ENCODE assay signal across 1 cellular context in genomic region chr2:180196419-180196977, GRCh38.
TF ChIP-seq lines count a peak whose summit lies in the region.

No MANE protein-coding gene starts in this region.

TF ChIP-seq in GM23338, 12 proteins besides CTCF, POLR2A, EP300 and RAD21:
- TF ChIP-seq, protein P1, sequence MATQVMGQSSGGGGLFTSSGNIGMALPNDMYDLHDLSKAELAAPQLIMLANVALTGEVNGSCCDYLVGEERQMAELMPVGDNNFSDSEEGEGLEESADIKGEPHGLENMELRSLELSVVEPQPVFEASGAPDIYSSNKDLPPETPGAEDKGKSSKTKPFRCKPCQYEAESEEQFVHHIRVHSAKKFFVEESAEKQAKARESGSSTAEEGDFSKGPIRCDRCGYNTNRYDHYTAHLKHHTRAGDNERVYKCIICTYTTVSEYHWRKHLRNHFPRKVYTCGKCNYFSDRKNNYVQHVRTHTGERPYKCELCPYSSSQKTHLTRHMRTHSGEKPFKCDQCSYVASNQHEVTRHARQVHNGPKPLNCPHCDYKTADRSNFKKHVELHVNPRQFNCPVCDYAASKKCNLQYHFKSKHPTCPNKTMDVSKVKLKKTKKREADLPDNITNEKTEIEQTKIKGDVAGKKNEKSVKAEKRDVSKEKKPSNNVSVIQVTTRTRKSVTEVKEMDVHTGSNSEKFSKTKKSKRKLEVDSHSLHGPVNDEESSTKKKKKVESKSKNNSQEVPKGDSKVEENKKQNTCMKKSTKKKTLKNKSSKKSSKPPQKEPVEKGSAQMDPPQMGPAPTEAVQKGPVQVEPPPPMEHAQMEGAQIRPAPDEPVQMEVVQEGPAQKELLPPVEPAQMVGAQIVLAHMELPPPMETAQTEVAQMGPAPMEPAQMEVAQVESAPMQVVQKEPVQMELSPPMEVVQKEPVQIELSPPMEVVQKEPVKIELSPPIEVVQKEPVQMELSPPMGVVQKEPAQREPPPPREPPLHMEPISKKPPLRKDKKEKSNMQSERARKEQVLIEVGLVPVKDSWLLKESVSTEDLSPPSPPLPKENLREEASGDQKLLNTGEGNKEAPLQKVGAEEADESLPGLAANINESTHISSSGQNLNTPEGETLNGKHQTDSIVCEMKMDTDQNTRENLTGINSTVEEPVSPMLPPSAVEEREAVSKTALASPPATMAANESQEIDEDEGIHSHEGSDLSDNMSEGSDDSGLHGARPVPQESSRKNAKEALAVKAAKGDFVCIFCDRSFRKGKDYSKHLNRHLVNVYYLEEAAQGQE (IDR thresholded peaks at IDR 0.05; ENCODE audit: unreplicated experiment): no peak
- TF ChIP-seq STAT1 (IDR thresholded peaks at IDR 0.05; ENCODE audit: unreplicated experiment) (no peak), EZH2phosphoT487 (IDR thresholded peaks at IDR 0.05; ENCODE audit: unreplicated experiment) (no peak), ZNF331 (CRISPR knock-in tag; IDR thresholded peaks at IDR 0.05; ENCODE audit: low read depth) (no peak), POLR2AphosphoS5 (IDR thresholded peaks at IDR 0.05; ENCODE audit: low read depth) (no peak), CREB1 (CRISPR knock-in tag; IDR thresholded peaks at IDR 0.05; ENCODE audit: low read depth) (no peak), ZNF114 (CRISPR knock-in tag; IDR thresholded peaks at IDR 0.05) (no peak), JUNB (IDR thresholded peaks at IDR 0.05; ENCODE audit: unreplicated experiment) (no peak), NANOG (IDR thresholded peaks at IDR 0.05; ENCODE audit: borderline replicate concordance) (peak; percentile 56), EZH2 (IDR thresholded peaks at IDR 0.05; ENCODE audit: low read depth, unreplicated experiment) (no peak)
- TF ChIP-seq, protein P2, sequence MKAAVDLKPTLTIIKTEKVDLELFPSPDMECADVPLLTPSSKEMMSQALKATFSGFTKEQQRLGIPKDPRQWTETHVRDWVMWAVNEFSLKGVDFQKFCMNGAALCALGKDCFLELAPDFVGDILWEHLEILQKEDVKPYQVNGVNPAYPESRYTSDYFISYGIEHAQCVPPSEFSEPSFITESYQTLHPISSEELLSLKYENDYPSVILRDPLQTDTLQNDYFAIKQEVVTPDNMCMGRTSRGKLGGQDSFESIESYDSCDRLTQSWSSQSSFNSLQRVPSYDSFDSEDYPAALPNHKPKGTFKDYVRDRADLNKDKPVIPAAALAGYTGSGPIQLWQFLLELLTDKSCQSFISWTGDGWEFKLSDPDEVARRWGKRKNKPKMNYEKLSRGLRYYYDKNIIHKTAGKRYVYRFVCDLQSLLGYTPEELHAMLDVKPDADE (IDR thresholded peaks at IDR 0.05): no peak
- TF ChIP-seq, protein P3, sequence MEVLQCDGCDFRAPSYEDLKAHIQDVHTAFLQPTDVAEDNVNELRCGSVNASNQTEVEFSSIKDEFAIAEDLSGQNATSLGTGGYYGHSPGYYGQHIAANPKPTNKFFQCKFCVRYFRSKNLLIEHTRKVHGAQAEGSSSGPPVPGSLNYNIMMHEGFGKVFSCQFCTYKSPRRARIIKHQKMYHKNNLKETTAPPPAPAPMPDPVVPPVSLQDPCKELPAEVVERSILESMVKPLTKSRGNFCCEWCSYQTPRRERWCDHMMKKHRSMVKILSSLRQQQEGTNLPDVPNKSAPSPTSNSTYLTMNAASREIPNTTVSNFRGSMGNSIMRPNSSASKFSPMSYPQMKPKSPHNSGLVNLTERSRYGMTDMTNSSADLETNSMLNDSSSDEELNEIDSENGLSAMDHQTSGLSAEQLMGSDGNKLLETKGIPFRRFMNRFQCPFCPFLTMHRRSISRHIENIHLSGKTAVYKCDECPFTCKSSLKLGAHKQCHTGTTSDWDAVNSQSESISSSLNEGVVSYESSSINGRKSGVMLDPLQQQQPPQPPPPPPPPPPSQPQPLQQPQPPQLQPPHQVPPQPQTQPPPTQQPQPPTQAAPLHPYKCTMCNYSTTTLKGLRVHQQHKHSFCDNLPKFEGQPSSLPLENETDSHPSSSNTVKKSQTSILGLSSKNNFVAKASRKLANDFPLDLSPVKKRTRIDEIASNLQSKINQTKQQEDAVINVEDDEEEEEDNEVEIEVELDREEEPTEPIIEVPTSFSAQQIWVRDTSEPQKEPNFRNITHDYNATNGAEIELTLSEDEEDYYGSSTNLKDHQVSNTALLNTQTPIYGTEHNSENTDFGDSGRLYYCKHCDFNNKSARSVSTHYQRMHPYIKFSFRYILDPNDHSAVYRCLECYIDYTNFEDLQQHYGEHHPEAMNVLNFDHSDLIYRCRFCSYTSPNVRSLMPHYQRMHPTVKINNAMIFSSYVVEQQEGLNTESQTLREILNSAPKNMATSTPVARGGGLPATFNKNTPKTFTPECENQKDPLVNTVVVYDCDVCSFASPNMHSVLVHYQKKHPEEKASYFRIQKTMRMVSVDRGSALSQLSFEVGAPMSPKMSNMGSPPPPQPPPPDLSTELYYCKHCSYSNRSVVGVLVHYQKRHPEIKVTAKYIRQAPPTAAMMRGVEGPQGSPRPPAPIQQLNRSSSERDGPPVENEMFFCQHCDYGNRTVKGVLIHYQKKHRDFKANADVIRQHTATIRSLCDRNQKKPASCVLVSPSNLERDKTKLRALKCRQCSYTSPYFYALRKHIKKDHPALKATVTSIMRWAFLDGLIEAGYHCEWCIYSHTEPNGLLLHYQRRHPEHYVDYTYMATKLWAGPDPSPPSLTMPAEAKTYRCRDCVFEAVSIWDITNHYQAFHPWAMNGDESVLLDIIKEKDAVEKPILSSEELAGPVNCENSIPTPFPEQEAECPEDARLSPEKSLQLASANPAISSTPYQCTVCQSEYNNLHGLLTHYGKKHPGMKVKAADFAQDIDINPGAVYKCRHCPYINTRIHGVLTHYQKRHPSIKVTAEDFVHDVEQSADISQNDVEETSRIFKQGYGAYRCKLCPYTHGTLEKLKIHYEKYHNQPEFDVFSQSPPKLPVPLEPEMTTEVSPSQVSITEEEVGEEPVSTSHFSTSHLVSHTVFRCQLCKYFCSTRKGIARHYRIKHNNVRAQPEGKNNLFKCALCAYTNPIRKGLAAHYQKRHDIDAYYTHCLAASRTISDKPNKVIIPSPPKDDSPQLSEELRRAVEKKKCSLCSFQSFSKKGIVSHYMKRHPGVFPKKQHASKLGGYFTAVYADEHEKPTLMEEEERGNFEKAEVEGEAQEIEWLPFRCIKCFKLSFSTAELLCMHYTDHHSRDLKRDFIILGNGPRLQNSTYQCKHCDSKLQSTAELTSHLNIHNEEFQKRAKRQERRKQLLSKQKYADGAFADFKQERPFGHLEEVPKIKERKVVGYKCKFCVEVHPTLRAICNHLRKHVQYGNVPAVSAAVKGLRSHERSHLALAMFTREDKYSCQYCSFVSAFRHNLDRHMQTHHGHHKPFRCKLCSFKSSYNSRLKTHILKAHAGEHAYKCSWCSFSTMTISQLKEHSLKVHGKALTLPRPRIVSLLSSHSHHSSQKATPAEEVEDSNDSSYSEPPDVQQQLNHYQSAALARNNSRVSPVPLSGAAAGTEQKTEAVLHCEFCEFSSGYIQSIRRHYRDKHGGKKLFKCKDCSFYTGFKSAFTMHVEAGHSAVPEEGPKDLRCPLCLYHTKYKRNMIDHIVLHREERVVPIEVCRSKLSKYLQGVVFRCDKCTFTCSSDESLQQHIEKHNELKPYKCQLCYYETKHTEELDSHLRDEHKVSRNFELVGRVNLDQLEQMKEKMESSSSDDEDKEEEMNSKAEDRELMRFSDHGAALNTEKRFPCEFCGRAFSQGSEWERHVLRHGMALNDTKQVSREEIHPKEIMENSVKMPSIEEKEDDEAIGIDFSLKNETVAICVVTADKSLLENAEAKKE (CRISPR knock-in tag; IDR thresholded peaks at IDR 0.05): 0 out of 2 replicates have a peak, but pooled peaks have one; percentile 4
TF ChIP-seq in GM23338: peak in this region for 2.
